In genomic region chr7:45153238-45153637, GRCh38 we compare ENCODE assay signal across 23 cellular contexts. TPM values are rescaled to one million over a fixed set of nuclear protein-coding genes. Genes with fewer than 3 reads are reported as not detected.
DNase-seq lines count a peak whose midpoint lies in the region; ATAC-seq and TF ChIP-seq lines count a peak whose summit lies in the region.
"Had no signal": no experiment of that assay in that cellular context is flagged by ENCODE, and none has a peak within 500 bp of the region (broad histone marks: within the 10 kb centered on the region; RNA-seq: fewer than 3 reads in every experiment).

No MANE protein-coding gene starts in this region.

- H3K36me3 ChIP-seq in Loucy (ENCODE audit: insufficient read depth, low read length) (no peaks in the 10 kb centered on the region), upper lobe of right lung (no peaks in the 10 kb centered on the region), breast epithelium (no peaks in the 10 kb centered on the region)
- H3K36me3 ChIP-seq: transverse colon had no signal

- no peak overlapping the region for H3K27ac ChIP-seq in upper lobe of right lung
- H3K27ac ChIP-seq in breast epithelium = no peak overlapping the region
- H3K27ac ChIP-seq: transverse colon had no signal

- peak; percentile 18 for DNase-seq in activated naive CD4-positive, alpha-beta T cell treated with anti-CD3 and anti-CD28 coated beads, Interleukin-2, amount 10 ng/mL, durations not matched to agents 7 days and 5 days
- DNase-seq in activated naive CD4-positive, alpha-beta T cell treated with Interleukin-2 at 50 U/mL for 16 hours = no peak
- DNase-seq in choroid plexus epithelial cell (ENCODE audit: low read depth) = peak; percentile 11
- peak; percentile 5 for DNase-seq in upper lobe of right lung
- no peak for DNase-seq in stimulated activated naive CD4-positive, alpha-beta T cell treated with Interleukin-2 at 50 U/mL for 16 hours (lab: John Stamatoyannopoulos, UW)
- DNase-seq in breast epithelium (ENCODE audit: low spot score in 2 of 2) = no peak
- DNase-seq: activated CD4-positive, alpha-beta T cell treated with anti-CD3 and anti-CD28 coated beads for 48 hours; activated gamma-delta T cell treated with Interleukin-2 at 50 U/mL for 16 hours; amygdala; CD4-positive, alpha-beta memory T cell; DMS53; HCEC 1CT; NCI-H1105 treated with DMSO at 0.1 percent for 48 hours; NCI-H526 treated with DMSO at 0.1 percent for 48 hours; OCI-M1; stimulated activated CD4-positive, alpha-beta T cell treated with anti-CD3 and anti-CD28 coated beads, Interleukin-15, amount 100 ng/mL, for 24 hours; stimulated activated naive B cell treated with anti-CD40 and anti-IgM and Interleukin-4, amounts not matched to agents 10 μg/mL and 1 μg/mL and 100 μg/mL, for 72 hours; transverse colon had no signal

- H3K9me3 Mint-ChIP-seq in activated naive CD4-positive, alpha-beta T cell treated with anti-CD3 and anti-CD28 coated beads, Interleukin-2, amount 10 ng/mL, durations not matched to agents 7 days and 5 days = no peaks in the 10 kb centered on the region
- H3K9me3 Mint-ChIP-seq: CD4-positive, alpha-beta memory T cell; stimulated activated naive B cell treated with anti-CD40 and anti-IgM and Interleukin-4, amounts not matched to agents 10 μg/mL and 1 μg/mL and 100 μg/mL, for 72 hours had no signal

- H3K4me2 ChIP-seq in Loucy (ENCODE audit: low read depth, low read length, poor library complexity, severe bottlenecking) = peak overlapping the region; percentile 47

- no peaks in the 10 kb centered on the region for H3K4me1 Mint-ChIP-seq in activated naive CD4-positive, alpha-beta T cell treated with anti-CD3 and anti-CD28 coated beads, Interleukin-2, amount 10 ng/mL, durations not matched to agents 7 days and 5 days

- H3K9ac ChIP-seq in Loucy (ENCODE audit: low read depth, low read length, poor library complexity, severe bottlenecking) = peak overlapping the region; percentile 44

- no peaks in the 10 kb centered on the region for H4K20me1 ChIP-seq in Loucy (ENCODE audit: insufficient read depth, low read length, poor library complexity, severe bottlenecking)

- CTCF ChIA-PET in activated naive CD4-positive, alpha-beta T cell treated with anti-CD3 and anti-CD28 coated beads, Interleukin-2, amount 10 ng/mL, durations not matched to agents 7 days and 5 days (lab: Charles Lee) = interaction anchor here (1.0 to 10.9 kb wide), 6 partner anchors 10 to 107 kb away, joined by 3 to 119 read pairs (median 4); no protein-coding TSS in a partner anchor

- no peaks in the 10 kb centered on the region for H3K9me3 ChIP-seq in Loucy (ENCODE audit: insufficient read depth, low read depth, low read length)
- no peaks in the 10 kb centered on the region for H3K9me3 ChIP-seq in upper lobe of right lung
- no peaks in the 10 kb centered on the region for H3K9me3 ChIP-seq in breast epithelium
- H3K9me3 ChIP-seq: transverse colon had no signal

- ATAC-seq in upper lobe of right lung (no peak), GM21526 (IDR thresholded peaks at IDR 0.05; ENCODE audit: low FRiP score, unreplicated experiment) (no peak)
- ATAC-seq: stimulated activated naive B cell treated with anti-CD40 and anti-IgM and Interleukin-4, amounts not matched to agents 10 μg/mL and 1 μg/mL and 100 μg/mL, for 72 hours had no signal

- no peaks in the 10 kb centered on the region for H3K36me3 Mint-ChIP-seq in activated naive CD4-positive, alpha-beta T cell treated with anti-CD3 and anti-CD28 coated beads, Interleukin-2, amount 10 ng/mL, durations not matched to agents 7 days and 5 days
- H3K36me3 Mint-ChIP-seq: CD4-positive, alpha-beta memory T cell; stimulated activated naive B cell treated with anti-CD40 and anti-IgM and Interleukin-4, amounts not matched to agents 10 μg/mL and 1 μg/mL and 100 μg/mL, for 72 hours had no signal

- H3K79me2 ChIP-seq in Loucy (ENCODE audit: insufficient read depth, low read length) = no peaks in the 10 kb centered on the region

- H3K27me3 Mint-ChIP-seq in activated naive CD4-positive, alpha-beta T cell treated with anti-CD3 and anti-CD28 coated beads, Interleukin-2, amount 10 ng/mL, durations not matched to agents 7 days and 5 days = peaks cover 64% of the 10 kb centered on the region

- no peaks in the 10 kb centered on the region for H3K27me3 ChIP-seq in Loucy (ENCODE audit: insufficient read depth, low read length, poor library complexity, severe bottlenecking)
- peaks cover 6% of the 10 kb centered on the region for H3K27me3 ChIP-seq in upper lobe of right lung
- peaks cover 3 to 6% of the 10 kb centered on the region in 2 donors for H3K27me3 ChIP-seq in breast epithelium

- H3K4me3 ChIP-seq in Loucy (ENCODE audit: low read length, poor library complexity, severe bottlenecking) (no peak overlapping the region), choroid plexus epithelial cell (ENCODE audit: low read depth, low read length) (no peak overlapping the region), upper lobe of right lung (no peak overlapping the region), breast epithelium (no peak overlapping the region)
- H3K4me3 ChIP-seq: transverse colon had no signal

- peak; percentile 26 for TF ChIP-seq CTCF in Loucy (conservative IDR thresholded peaks at IDR 0.05; ENCODE audit: low read length)
- peak; percentile 6 for TF ChIP-seq CTCF in choroid plexus epithelial cell (conservative IDR thresholded peaks at IDR 0.05; ENCODE audit: low read depth, low read length)
- no peak for TF ChIP-seq CTCF in upper lobe of right lung (IDR thresholded peaks at IDR 0.05)
- no peak for TF ChIP-seq CTCF in breast epithelium (IDR thresholded peaks at IDR 0.05)

- H3F3A ChIP-seq in Loucy (ENCODE audit: low read depth) = no peaks in the 10 kb centered on the region

- intact Hi-C loops in upper lobe of right lung (cut with DNase I) = no loop called here
- intact Hi-C loops in breast epithelium (cut with DNase I; ENCODE audit: low total_unique reads) = loop anchor here (10.0 kb wide), 2 partner anchors 102 to 632 kb away; no protein-coding TSS in a partner anchor

- TF ChIP-seq POLR2A in breast epithelium (IDR thresholded peaks at IDR 0.05) = no peak

- H2AFZ ChIP-seq in Loucy (ENCODE audit: low read length) = peak overlapping the region; percentile 59

- no peak overlapping the region for H3K4me3 Mint-ChIP-seq in activated naive CD4-positive, alpha-beta T cell treated with anti-CD3 and anti-CD28 coated beads, Interleukin-2, amount 10 ng/mL, durations not matched to agents 7 days and 5 days
- H3K4me3 Mint-ChIP-seq: CD4-positive, alpha-beta memory T cell; stimulated activated naive B cell treated with anti-CD40 and anti-IgM and Interleukin-4, amounts not matched to agents 10 μg/mL and 1 μg/mL and 100 μg/mL, for 72 hours had no signal

- no peak overlapping the region for H3K27ac Mint-ChIP-seq in activated naive CD4-positive, alpha-beta T cell treated with anti-CD3 and anti-CD28 coated beads, Interleukin-2, amount 10 ng/mL, durations not matched to agents 7 days and 5 days
- H3K27ac Mint-ChIP-seq: stimulated activated naive B cell treated with anti-CD40 and anti-IgM and Interleukin-4, amounts not matched to agents 10 μg/mL and 1 μg/mL and 100 μg/mL, for 72 hours had no signal

- H3K4me1 ChIP-seq in Loucy (ENCODE audit: insufficient read depth, low read length, poor library complexity, severe bottlenecking) (peaks cover 10% of the 10 kb centered on the region), upper lobe of right lung (no peaks in the 10 kb centered on the region), breast epithelium (no peaks in the 10 kb centered on the region)

- H3K9me2 ChIP-seq in Loucy (replicated peaks; ENCODE audit: low read depth, low read length) = no peaks in the 10 kb centered on the region

RNA-seq across cellular contexts. Expression of gene RAMP3, which starts 4.4 kb away (rescaled TPM):
- 255 TPM for total RNA-seq in upper lobe of right lung
- 100 to 1,000 TPM in 1 of 3 donors, 10 to 100 TPM in 2; 11.7 to 103 (median 76.8) TPM for total RNA-seq in breast epithelium
- total RNA-seq: CD4-positive, alpha-beta memory T cell; endothelial cell of umbilical vein; fibroblast of villous mesenchyme; T-helper 2 cell treated with Interferon-gamma antibody and Interleukin-4, amounts not matched to agents 100 ng/mL and 5 ng/mL, for 36 hours had no signal

RNA-seq across cellular contexts. Expression of gene TBRG4, which starts 41.7 kb away (rescaled TPM):
- total RNA-seq in upper lobe of right lung (59.4 TPM), breast epithelium (10 to 100 TPM; 37.9 to 63.8 (median 62.3) TPM)

Comparison
In these comparisons a context has a peak if more than half of its experiments do, and no peak if none do; other contexts are left out.
1. DNase-seq: peak in activated naive CD4-positive, alpha-beta T cell treated with anti-CD3 and anti-CD28 coated beads, Interleukin-2, amount 10 ng/mL, durations not matched to agents 7 days and 5 days (single experiment), choroid plexus epithelial cell (single experiment) and upper lobe of right lung (single experiment); none in activated naive CD4-positive, alpha-beta T cell treated with Interleukin-2 at 50 U/mL for 16 hours (single experiment), stimulated activated naive CD4-positive, alpha-beta T cell treated with Interleukin-2 at 50 U/mL for 16 hours (single experiment) and breast epithelium (0 of 2).
2. CTCF ChIP-seq: peak in Loucy (single experiment) and choroid plexus epithelial cell (single experiment); none in upper lobe of right lung (single experiment) and breast epithelium (0 of 3).